Comparison of ENCODE assay signal across 1 cellular context in the genomic region with DNA sequence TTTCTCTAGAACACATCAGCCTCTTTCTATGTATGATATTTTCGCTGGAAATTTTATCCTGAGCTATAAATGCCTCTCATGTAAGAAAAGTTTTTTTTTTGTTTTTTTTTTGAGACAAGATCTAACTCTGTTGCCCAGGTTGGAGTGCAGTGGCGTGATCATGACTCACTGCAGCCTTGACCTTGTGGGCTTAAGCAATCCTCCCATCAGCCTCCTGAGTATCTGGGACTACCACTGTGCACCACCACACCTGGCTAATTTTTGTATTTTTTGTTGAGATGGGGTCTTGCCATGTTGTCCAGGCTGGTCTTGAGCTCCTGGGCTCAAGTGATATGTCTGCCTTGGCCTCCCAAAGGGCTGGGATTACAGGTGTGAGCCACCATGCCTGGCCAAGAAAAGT.
TF ChIP-seq lines count a peak whose summit lies in the region.

No MANE protein-coding gene starts in this region.

TF ChIP-seq in endothelial cell of umbilical vein, 7 proteins besides CTCF, POLR2A, EP300 and RAD21:
- TF ChIP-seq, protein P1, sequence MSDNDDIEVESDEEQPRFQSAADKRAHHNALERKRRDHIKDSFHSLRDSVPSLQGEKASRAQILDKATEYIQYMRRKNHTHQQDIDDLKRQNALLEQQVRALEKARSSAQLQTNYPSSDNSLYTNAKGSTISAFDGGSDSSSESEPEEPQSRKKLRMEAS (IDR thresholded peaks at IDR 0.05; ENCODE audit: insufficient read depth, insufficient read length): no peak
- no peak for TF ChIP-seq EZH2 (IDR thresholded peaks at IDR 0.05; ENCODE audit: borderline replicate concordance, low read depth, low read length, severe bottlenecking)
- no peak for TF ChIP-seq JUN (IDR thresholded peaks at IDR 0.05; ENCODE audit: borderline replicate concordance, insufficient read depth, insufficient read length, low read depth)
- peak; percentile 42 for TF ChIP-seq FOS (IDR thresholded peaks at IDR 0.05; ENCODE audit: borderline replicate concordance, insufficient read depth, low read length)
- TF ChIP-seq MYC (IDR thresholded peaks at IDR 0.05; ENCODE audit: low read depth, low read length): no peak
- no peak for TF ChIP-seq POLR2AphosphoS5 (IDR thresholded peaks at IDR 0.05; ENCODE audit: insufficient read depth, low read depth, low read length)
- peak; percentile 44 for TF ChIP-seq GATA2 (IDR thresholded peaks at IDR 0.05; ENCODE audit: insufficient read depth, insufficient read length, low read depth, low read length)
